Comparison of ENCODE assay signal across 7 cellular contexts in genomic region chr5:151223447-151224264, GRCh38. TPM values are rescaled to one million over a fixed set of nuclear protein-coding genes. Genes with fewer than 3 reads are reported as not detected.
DNase-seq lines count a peak whose midpoint lies in the region; ATAC-seq, FAIRE-seq and TF ChIP-seq lines count a peak whose summit lies in the region.

TSS of gene CCDC69 (minus strand) at chr5:151224092. CDS start at chr5:151223970, 122 bp downstream.

- WGBS in GM12878 (ENCODE audit: insufficient coverage, insufficient replicate concordance, low lambda C conversion rate, missing lambda C conversion rate): under 1% methylated on average over 56 of the region's 58 CpGs
- WGBS in iPS DF 6.9 (ENCODE audit: insufficient coverage, insufficient read length): no CpG with 5 or more reads among the region's 58 CpGs

- TF ChIP-seq RAD21 in GM12878 (IDR thresholded peaks at IDR 0.05; ENCODE audit: insufficient read depth, low read depth, low read length): 0 out of 2 replicates have a peak, but pooled peaks have one; percentile 16

- intact Hi-C loops in GM12878 (cut with micrococcal nuclease; ENCODE audit: unreplicated experiment): loop anchor here (1.0 to 5.0 kb wide), 4 partner anchors 9 to 74 kb away; no protein-coding TSS in a partner anchor

- POLR2A ChIA-PET in GM12878 (lab: Charles Lee): interaction anchor here (0.5 to 17.1 kb wide), 17 partner anchors 10 to 141 kb away, joined by 3 to 290 read pairs (median 5); partner anchors contain the start of genes ANXA6, GM2A and TNIP1

- H3K79me2 ChIP-seq in GM12878 (ENCODE audit: control insufficient read depth, insufficient read depth, low read length): peaks cover 56% of the 10 kb centered on the region

- peak within 1 kb of the TSS; percentile 91 for H3K9ac ChIP-seq in GM12878 (ENCODE audit: control insufficient read depth, insufficient read depth, low read length)

- H3K4me3 Mint-ChIP-seq in T-helper 1 cell treated with Interleukin-12 subunit alpha and Interleukin-12 subunit beta and Interleukin-4 antibody, amounts not matched to agents 30 μg/mL and 1 μg/mL, for 36 hours: peak within 1 kb of the TSS; percentile 85

- peaks cover 0 to 2% of the 10 kb centered on the region in 2 experiments; a peak in 1 of 4 replicates for H3K36me3 ChIP-seq in GM12878 (ENCODE audit: control insufficient read depth in 2 of 2, insufficient read depth in 2 of 2, low read length in 1 of 2)
- H3K36me3 ChIP-seq in iPS DF 6.9 (ENCODE audit: control insufficient read depth, insufficient read depth, low read length): no peaks in the 10 kb centered on the region

- peak; percentile 14 for TF ChIP-seq CTCF in GM12873 (IDR thresholded peaks at IDR 0.05; ENCODE audit: insufficient read depth, low read depth, low read length, missing control alignments)
- peak; percentile 11; the same call in 1 of the 2 replicates for TF ChIP-seq CTCF in LNCAP (IDR thresholded peaks at IDR 0.05)
- TF ChIP-seq CTCF in GM12878 (IDR thresholded peaks at IDR 0.05 in 2 of 3, conservative IDR thresholded peaks at IDR 0.05 in 1 of 3; ENCODE audit: control insufficient read depth in 2 of 3, extremely low read depth in 1 of 3, insufficient read depth in 1 of 3, low read depth in 3 of 3, low read length in 3 of 3): no peak
- no peak for TF ChIP-seq CTCF in retinal pigment epithelial cell (conservative IDR thresholded peaks at IDR 0.05; ENCODE audit: low read depth, low read length)

- H3K4me3 ChIP-seq in GM12878: peak within 1 kb of the TSS; percentile 97
- H3K4me3 ChIP-seq in iPS DF 6.9 (ENCODE audit: low read length): peak within 1 kb of the TSS; percentile 67
- H3K4me3 ChIP-seq in retinal pigment epithelial cell (ENCODE audit: low read length): peak within 1 kb of the TSS; percentile 59

- peaks cover 47% of the 10 kb centered on the region for H3K4me1 Mint-ChIP-seq in T-helper 1 cell treated with Interleukin-12 subunit alpha and Interleukin-12 subunit beta and Interleukin-4 antibody, amounts not matched to agents 30 μg/mL and 1 μg/mL, for 36 hours (ENCODE audit: low read depth)

- in situ Hi-C loops in GM12878 (cut with MboI): no loop called here

- TF ChIP-seq POLR2A in H54 (IDR thresholded peaks at IDR 0.05; ENCODE audit: low read depth, low read length) (peak; percentile 45; the same call in 1 of the 2 replicates), GM12878 (IDR thresholded peaks at IDR 0.05; ENCODE audit: low read depth, low read length) (peak; percentile 80)

- H3K27ac ChIP-seq in GM12878 (ENCODE audit: control insufficient read depth, insufficient read depth) (peak within 1 kb of the TSS; percentile 89), iPS DF 6.9 (ENCODE audit: low read length) (no peak within 1 kb of the TSS)

- no peaks in the 10 kb centered on the region for H4K20me1 ChIP-seq in GM12878 (ENCODE audit: control insufficient read depth, insufficient read depth)

- H2AFZ ChIP-seq in GM12878 (ENCODE audit: control insufficient read depth, low read depth, low read length): peak within 1 kb of the TSS; percentile 55

- peak; percentile 82 for ATAC-seq in GM12878

- FAIRE-seq in H54 (lab: Jason Lieb, UNC): no peak
- FAIRE-seq in GM12878 (lab: Jason Lieb, UNC): no peak

- H3K27me3 ChIP-seq in GM12878 (replicated peaks in 1 of 2; ENCODE audit: control insufficient read depth in 2 of 2, insufficient read depth in 2 of 2, low read length in 1 of 2): no peaks in the 10 kb centered on the region
- no peaks in the 10 kb centered on the region for H3K27me3 ChIP-seq in iPS DF 6.9 (ENCODE audit: control insufficient read depth, insufficient read depth, low read length)

- RAD21 ChIA-PET in GM12878 (lab: Charles Lee; ENCODE audit: unreplicated experiment): interaction anchor here (0.8 to 7.8 kb wide), 17 partner anchors 10 to 101 kb away, joined by 3 to 117 read pairs (median 6); partner anchors contain the start of genes ANXA6 and GM2A

- H3K27me3 Mint-ChIP-seq in T-helper 1 cell treated with Interleukin-12 subunit alpha and Interleukin-12 subunit beta and Interleukin-4 antibody, amounts not matched to agents 30 μg/mL and 1 μg/mL, for 36 hours (ENCODE audit: low read depth): no peaks in the 10 kb centered on the region

- DNase-seq in H54 (ENCODE audit: insufficient read length, low spot score) (peak; percentile 75), GM12878 (ENCODE audit: low read depth, low spot score) (no peak), iPS DF 6.9 (ENCODE audit: low read depth, low spot score) (no peak), retinal pigment epithelial cell (ENCODE audit: low read depth) (peak; percentile 39)

- H3K4me1 ChIP-seq in GM12878 (ENCODE audit: control insufficient read depth, insufficient read depth, low read length): peaks cover 24% of the 10 kb centered on the region
- H3K4me1 ChIP-seq in iPS DF 6.9 (ENCODE audit: control insufficient read depth, insufficient read depth, low read length): no peaks in the 10 kb centered on the region

- H3K36me3 Mint-ChIP-seq in T-helper 1 cell treated with Interleukin-12 subunit alpha and Interleukin-12 subunit beta and Interleukin-4 antibody, amounts not matched to agents 30 μg/mL and 1 μg/mL, for 36 hours (ENCODE audit: low read depth): peaks cover 32% of the 10 kb centered on the region

- peak within 1 kb of the TSS; percentile 93 for H3K4me2 ChIP-seq in GM12878 (ENCODE audit: control insufficient read depth, insufficient read depth)

- no peaks in the 10 kb centered on the region for H3K9me3 Mint-ChIP-seq in T-helper 1 cell treated with Interleukin-12 subunit alpha and Interleukin-12 subunit beta and Interleukin-4 antibody, amounts not matched to agents 30 μg/mL and 1 μg/mL, for 36 hours

- H3K9me3 ChIP-seq in GM12878 (replicated peaks; ENCODE audit: control insufficient read depth, insufficient read depth, low read length): no peaks in the 10 kb centered on the region
- H3K9me3 ChIP-seq in iPS DF 6.9 (ENCODE audit: control insufficient read depth, insufficient read depth, low read length): no peaks in the 10 kb centered on the region

- no peak for TF ChIP-seq EP300 in GM12878 (IDR thresholded peaks at IDR 0.05; ENCODE audit: borderline replicate concordance in 1 of 2, control insufficient read depth in 1 of 2, low read depth in 2 of 2, low read length in 2 of 2)

- SMC1A ChIA-PET in GM12878 (lab: Charles Lee; ENCODE audit: uncharacterized antibody, unreplicated experiment): interaction anchor here (0.6 to 18.6 kb wide), 13 partner anchors 8 to 498 kb away, joined by 3 to 325 read pairs (median 5); partner anchors contain the start of gene GM2A

- TSS peak; percentile 49 for BruUV-seq in GM12878 (replicated peaks; lab: Mats Ljungman, UMichigan)

- peak within 1 kb of the TSS; percentile 88 for H3K27ac Mint-ChIP-seq in T-helper 1 cell treated with Interleukin-12 subunit alpha and Interleukin-12 subunit beta and Interleukin-4 antibody, amounts not matched to agents 30 μg/mL and 1 μg/mL, for 36 hours

- CTCF ChIA-PET in GM12878 (lab: Yijun Ruan, JAX): interaction anchor here (0.8 to 17.0 kb wide), 11 partner anchors 12 to 125 kb away, joined by 3 to 293 read pairs (median 9); partner anchors contain the start of gene GM2A

TF ChIP-seq in GM12878, 131 proteins besides CTCF, POLR2A, EP300 and RAD21 (continues in another document):
- TF ChIP-seq FOXK2 (IDR thresholded peaks at IDR 0.05) (no peak), CEBPZ (IDR thresholded peaks at IDR 0.05; ENCODE audit: low read depth, low read length) (no peak), EGR1 (IDR thresholded peaks at IDR 0.05; ENCODE audit: borderline replicate concordance in 1 of 2, low read depth in 2 of 2, low read length in 2 of 2) (peak in 1 of 2 experiments; percentile 23; a peak in 1 of 3 replicates), SRF (IDR thresholded peaks at IDR 0.05; ENCODE audit: low read depth in 2 of 2, low read length in 2 of 2) (peak in 1 of 2 experiments; percentile 74; a peak in 2 of 4 replicates), NR2F1 (conservative IDR thresholded peaks at IDR 0.05) (peak; percentile 51; the same call in 1 of the 2 replicates)

RNA-seq across cellular contexts. Expression of gene CCDC69, which starts in this region (rescaled TPM):
- 69.3 and 77.6 TPM in 2 replicates for total RNA-seq in GM12878 (2013; cell fraction: nucleolus; rRNA removed)
- total RNA-seq in GM12878 (2014; rRNA removed): 91.1 and 104 TPM in 2 replicates
- total RNA-seq in GM12878 (2014; rRNA removed; fragmentation: Illumina TruSeq; extraction: Trizol): 78.8 and 80.3 TPM in 2 replicates
- 77.3 and 80.8 TPM in 2 replicates for total RNA-seq in GM12878 (2021)
- 37.5 TPM for polyA plus RNA-seq in GM12878 (2011; ENCODE audit: low read depth)
- 36.7 and 42.3 TPM in 2 replicates for polyA plus RNA-seq in GM12878 (2011; rRNA removed)
- polyA plus RNA-seq in GM12878 (2011; cell fraction: cytosol; rRNA removed): 56.7 and 66.0 TPM in 2 replicates
- 16.1 and 18.3 TPM in 2 replicates for polyA plus RNA-seq in GM12878 (2011; cell fraction: nucleus; rRNA removed)
- 46.8 and 47.5 TPM in 2 replicates for polyA plus RNA-seq in GM12878 (2012)
- polyA plus RNA-seq in GM12878 (2014; fragmentation: Illumina TruSeq; extraction: Trizol): 104 and 106 TPM in 2 replicates
- 10 to 100 TPM; 13.5 to 21.4 TPM for polyA plus RNA-seq in GM12878 (2014; fragmentation: Nextera tagmentation; extraction: Ambion mirVana)
- 89.6 and 102 TPM in 2 replicates for polyA plus RNA-seq in GM12878 (2014; rRNA removed)
- 10 to 100 TPM; 55.7 to 59.8 TPM for polyA plus RNA-seq in GM12878 (2016; fragmentation: Nextera tagmentation; extraction: Ambion mirVana)
- 32.8 and 41.3 TPM in 2 replicates for polyA minus RNA-seq in GM12878 (2011; rRNA and poly(A)+ RNA removed)
- 11.4 and 17.0 TPM in 2 replicates for polyA minus RNA-seq in GM12878 (2011; cell fraction: cytosol; rRNA and poly(A)+ RNA removed)
- 11.6 and 16.5 TPM in 2 replicates for polyA minus RNA-seq in GM12878 (2011; cell fraction: nucleus; rRNA and poly(A)+ RNA removed)

Comparison
In these comparisons a context has a peak if more than half of its experiments do, and no peak if none do; other contexts are left out.
1. CTCF ChIP-seq: peak in GM12873 (single experiment) and LNCAP (single experiment); none in GM12878 (0 of 3) and retinal pigment epithelial cell (single experiment).
2. DNase-seq: peak in H54 (single experiment) and retinal pigment epithelial cell (single experiment); none in GM12878 (single experiment) and iPS DF 6.9 (single experiment).
3. Peak in every context shown above with its lines, with median percentiles within 50 percentile points of each other: H3K4me3 ChIP-seq.